In the genomic region with DNA sequence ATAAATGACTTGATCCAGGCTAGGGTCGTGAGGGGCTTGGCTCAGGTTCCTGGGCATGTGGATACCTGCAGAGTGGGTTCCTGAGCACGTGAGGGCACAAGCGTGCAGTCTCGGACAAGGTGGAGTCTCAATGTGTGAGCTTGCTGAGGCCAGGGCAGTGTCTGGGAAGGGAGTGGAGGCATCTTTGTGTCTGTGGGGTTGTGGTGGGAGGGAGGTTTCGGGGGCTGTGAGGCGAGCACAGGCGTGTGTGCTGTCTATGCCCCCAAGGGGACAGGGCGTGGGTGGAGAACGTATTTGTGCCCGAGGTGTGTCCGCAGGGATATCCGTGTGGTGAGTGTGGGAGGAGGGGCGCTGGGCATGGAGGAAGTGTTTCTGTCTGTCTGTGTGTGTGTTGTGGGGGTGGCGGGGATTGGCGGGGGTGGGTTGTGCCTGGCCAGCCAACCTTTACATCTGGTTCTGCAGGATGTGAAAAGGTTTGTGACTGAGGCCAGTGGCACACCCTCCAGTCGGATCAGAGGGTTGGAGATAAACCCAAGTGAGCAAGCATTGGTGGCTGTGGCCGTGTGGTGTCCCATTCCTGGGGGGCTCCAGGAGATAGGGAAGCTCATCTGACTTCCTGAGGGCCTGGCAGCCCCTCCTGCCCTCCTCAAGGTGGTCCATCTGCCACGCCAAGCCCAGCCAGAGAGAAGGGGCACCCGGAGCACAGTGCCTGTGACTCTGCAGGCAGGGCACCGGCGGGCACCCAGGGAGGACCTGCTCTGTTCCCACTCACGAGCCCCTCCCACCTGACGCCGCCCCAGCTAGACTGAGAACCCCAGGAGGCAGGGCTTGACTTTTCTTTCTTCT, we compare ENCODE assay signal across 8 cellular contexts. TPM values are rescaled to one million over a fixed set of nuclear protein-coding genes. Genes with fewer than 3 reads are reported as not detected.
DNase-seq lines count a peak whose midpoint lies in the region; ATAC-seq and TF ChIP-seq lines count a peak whose summit lies in the region.

No MANE protein-coding gene starts in this region.

- H3K4me1 ChIP-seq in suprapubic skin = peaks cover 29% of the 10 kb centered on the region

- peak overlapping the region; percentile 95 for H3K27ac Mint-ChIP-seq in activated T-cell treated with anti-CD3 and anti-CD28 coated beads, Interleukin-2, amount 50 U/mL, for 24 hours

- DNase-seq in activated T-cell treated with anti-CD3 and anti-CD28 coated beads, Interleukin-2, amount 50 U/mL, for 24 hours = peak; percentile 59
- DNase-seq in kidney glomerular epithelial cell (lab: John Stamatoyannopoulos, UW) (peak; percentile 82), suprapubic skin (ENCODE audit: low spot score in 2 of 2) (peak in 1 of 2 donors; percentile 76), NCI-H1048 (lab: John Stamatoyannopoulos, UW) (no peak), NCI-H1930 (lab: John Stamatoyannopoulos, UW) (no peak)

- H3K27ac ChIP-seq in suprapubic skin = peak overlapping the region; percentile 38

- no peaks in the 10 kb centered on the region for H3K9me3 Mint-ChIP-seq in activated T-cell treated with anti-CD3 and anti-CD28 coated beads, Interleukin-2, amount 50 U/mL, for 24 hours

- 54% methylated on average over 22 of the region's 24 CpGs for WGBS in suprapubic skin

- no peak for TF ChIP-seq POLR2A in suprapubic skin (IDR thresholded peaks at IDR 0.05)

- no peak for TF ChIP-seq CTCF in suprapubic skin (IDR thresholded peaks at IDR 0.05)

- H3K9me3 ChIP-seq in suprapubic skin = no peaks in the 10 kb centered on the region

- no peaks in the 10 kb centered on the region for H3K36me3 Mint-ChIP-seq in activated T-cell treated with anti-CD3 and anti-CD28 coated beads, Interleukin-2, amount 50 U/mL, for 24 hours (ENCODE audit: low read depth)

- no peaks in the 10 kb centered on the region for H3K27me3 ChIP-seq in suprapubic skin

- peak overlapping the region; percentile 64 for H3K4me3 Mint-ChIP-seq in activated T-cell treated with anti-CD3 and anti-CD28 coated beads, Interleukin-2, amount 50 U/mL, for 24 hours

- ATAC-seq in GM18858 (IDR thresholded peaks at IDR 0.05; ENCODE audit: unreplicated experiment) (peak; percentile 49), HG03457 (IDR thresholded peaks at IDR 0.05; ENCODE audit: unreplicated experiment) (peak; percentile 40), GM19328 (IDR thresholded peaks at IDR 0.05; ENCODE audit: unreplicated experiment) (no peak)

- no peak overlapping the region for H3K4me3 ChIP-seq in suprapubic skin

- TF ChIP-seq EP300 in suprapubic skin (IDR thresholded peaks at IDR 0.05) = no peak

- no peaks in the 10 kb centered on the region for H3K27me3 Mint-ChIP-seq in activated T-cell treated with anti-CD3 and anti-CD28 coated beads, Interleukin-2, amount 50 U/mL, for 24 hours

- H3K36me3 ChIP-seq in suprapubic skin = no peaks in the 10 kb centered on the region

- peaks cover 69% of the 10 kb centered on the region for H3K4me1 Mint-ChIP-seq in activated T-cell treated with anti-CD3 and anti-CD28 coated beads, Interleukin-2, amount 50 U/mL, for 24 hours (ENCODE audit: low read depth)

RNA-seq across cellular contexts. Expression of gene ZFP36L2, which starts 57.1 kb away (rescaled TPM):
- total RNA-seq in suprapubic skin = 100 to 1,000 TPM; 198 to 238 (median 223) TPM

Comparison
In these comparisons a context has a peak if more than half of its experiments do, and no peak if none do; other contexts are left out.
1. DNase-seq: peak in activated T-cell treated with anti-CD3 and anti-CD28 coated beads, Interleukin-2, amount 50 U/mL, for 24 hours (single experiment) and kidney glomerular epithelial cell (single experiment); none in NCI-H1048 (single experiment) and NCI-H1930 (0 of 2).